11 cellular contexts compared by ENCODE assay signal in genomic region chr16:20470732-20471131, GRCh38. TPM values are rescaled to one million over a fixed set of nuclear protein-coding genes. Genes with fewer than 3 reads are reported as not detected.
"Had no signal": no experiment of that assay in that cellular context is flagged by ENCODE, and none has a peak within 500 bp of the region (broad histone marks: within the 10 kb centered on the region; RNA-seq: fewer than 3 reads in every experiment).

No MANE protein-coding gene starts in this region.

RNA-seq across cellular contexts. Expression of gene ACSM2A, which starts 19.4 kb away (rescaled TPM):
- total RNA-seq: NCI-H460, OCI-LY7, PC-3, PC-9, Peyer's patch, Right ventricle myocardium inferior, Right ventricle myocardium superior, RPMI7951, SJCRH30, SJSA1, SK-MEL-5 had no signal
